In genomic region chr4:59597536-59598232, GRCh38 we compare ENCODE assay signal across 22 cellular contexts.
A peak's percentile ranks its signal among the peaks of the same experiment; 100 is the strongest.
DNase-seq lines count a peak whose midpoint lies in the region; ATAC-seq and TF ChIP-seq lines count a peak whose summit lies in the region.
"Had no signal": no experiment of that assay in that cellular context is flagged by ENCODE, and none has a peak within 500 bp of the region (broad histone marks: within the 10 kb centered on the region; RNA-seq: fewer than 3 reads in every experiment).

No MANE protein-coding gene starts in this region.

- H3K9ac ChIP-seq in OCI-LY3 (ENCODE audit: low read length), result no peak overlapping the region
- H3K9ac ChIP-seq: GM23248 had no signal

- H3K9me3 ChIP-seq in OCI-LY3 (ENCODE audit: insufficient read depth, low read length), result no peaks in the 10 kb centered on the region
- no peaks in the 10 kb centered on the region for H3K9me3 ChIP-seq in lung (ENCODE audit: control insufficient read depth in 2 of 2, insufficient read depth in 1 of 2, low read length in 1 of 2)
- H3K9me3 ChIP-seq in A673 (ENCODE audit: low read depth, low read length, poor library complexity, severe bottlenecking), result no peaks in the 10 kb centered on the region

- intact Hi-C loops in A673 (cut with micrococcal nuclease; ENCODE audit: unreplicated experiment), result no loop called here

- no peak overlapping the region for H3K4me2 ChIP-seq in OCI-LY3 (ENCODE audit: low read length)

- POLR2A ChIA-PET in A673 (lab: Charles Lee; ENCODE audit: low non-redundant PET), result no interaction called here

- CTCF ChIA-PET in A673 (lab: Charles Lee), result no interaction called here

- no TSS peak for BruUV-seq in A673 (replicated peaks; lab: Mats Ljungman, UMichigan)

- TF ChIP-seq CTCF in OCI-LY3 (IDR thresholded peaks at IDR 0.05; ENCODE audit: low read depth, low read length), result no peak
- no peak for TF ChIP-seq CTCF in lung (IDR thresholded peaks at IDR 0.05; ENCODE audit: control extremely low read depth, extremely low read depth)
- no peak for TF ChIP-seq CTCF in A673 (conservative IDR thresholded peaks at IDR 0.05; ENCODE audit: low read depth, low read length)

- H3K27ac ChIP-seq in OCI-LY3 (ENCODE audit: low read length), result no peak overlapping the region
- H3K27ac ChIP-seq in cingulate gyrus (ENCODE audit: low read depth, low read length), result peak overlapping the region; percentile 84
- H3K27ac ChIP-seq in lung (ENCODE audit: low read depth in 1 of 2, low read length in 1 of 2), result no peak overlapping the region
- H3K27ac ChIP-seq in substantia nigra (ENCODE audit: low read depth, low read length, poor library complexity, severe bottlenecking), result peak overlapping the region; percentile 87
- no peak overlapping the region for H3K27ac ChIP-seq in A673 (ENCODE audit: low read depth, low read length, poor library complexity, severe bottlenecking)
- H3K27ac ChIP-seq: GM23248 had no signal

- peaks cover 10% of the 10 kb centered on the region for H3K4me1 ChIP-seq in OCI-LY3 (ENCODE audit: low read length)
- no peaks in the 10 kb centered on the region for H3K4me1 ChIP-seq in lung (ENCODE audit: control insufficient read depth in 2 of 2, insufficient read depth in 2 of 2, low read length in 2 of 2)
- H3K4me1 ChIP-seq in A673 (ENCODE audit: insufficient read depth, low read length, poor library complexity, severe bottlenecking), result no peaks in the 10 kb centered on the region

- no peaks in the 10 kb centered on the region for H4K20me1 ChIP-seq in OCI-LY3 (ENCODE audit: insufficient read depth, low read length)

- no peaks in the 10 kb centered on the region for H3K79me2 ChIP-seq in OCI-LY3 (ENCODE audit: low read length)

- 0 out of 2 replicates have a peak overlapping the region, but pooled peaks have one; percentile 15 for H2AFZ ChIP-seq in OCI-LY3 (ENCODE audit: low read depth, low read length)
- H2AFZ ChIP-seq: GM23248 had no signal

- H3K27me3 ChIP-seq in OCI-LY3 (ENCODE audit: low read depth, low read length) (no peaks in the 10 kb centered on the region), lung (ENCODE audit: control insufficient read depth, insufficient read depth) (no peaks in the 10 kb centered on the region), A673 (replicated peaks; ENCODE audit: insufficient read depth, low read depth, low read length, poor library complexity) (no peaks in the 10 kb centered on the region)

- H3K36me3 ChIP-seq in OCI-LY3 (replicated peaks; ENCODE audit: low read depth, low read length) (no peaks in the 10 kb centered on the region), lung (ENCODE audit: control insufficient read depth in 2 of 2, insufficient read depth in 2 of 2, low read length in 2 of 2) (no peaks in the 10 kb centered on the region), A673 (ENCODE audit: insufficient read depth, low read length, poor library complexity, severe bottlenecking) (no peaks in the 10 kb centered on the region)

- 42 to 55% methylated on average over 3 of the region's 3 CpGs for WGBS in lung, 2 donors

- ATAC-seq in lung (ENCODE audit: insufficient read depth, low FRiP score) (peak; percentile 60), HG02938 (IDR thresholded peaks at IDR 0.05; ENCODE audit: unreplicated experiment) (no peak)
- ATAC-seq: activated T-cell treated with anti-CD3 and anti-CD28 coated beads, Interleukin-2, amount 50 U/mL, for 4 hours; left cardiac atrium; T-helper 17 cell; WTC11 had no signal

- DNase-seq in lung (ENCODE audit: low spot score), result no peak
- peak in 46 of 49 donors; percentile 2 to 87 (median 42) for DNase-seq in substantia nigra (lab: John Stamatoyannopoulos, UW)
- DNase-seq in DMS53 (lab: John Stamatoyannopoulos, UW), result no peak
- no peak for DNase-seq in A673 (ENCODE audit: low spot score)
- no peak for DNase-seq in stimulated activated CD4-positive, alpha-beta T cell treated with anti-CD3 and anti-CD28 coated beads, Interleukin-15, amount 100 ng/mL, for 24 hours
- DNase-seq: activated CD4-positive, alpha-beta memory T cell treated with anti-CD3 and anti-CD28 coated beads, Interleukin-2, amount 10 ng/mL, durations not matched to agents 7 days and 5 days; activated T-cell treated with anti-CD3 and anti-CD28 coated beads, Interleukin-2, amount 50 U/mL, for 4 hours; COR-L47; foreskin fibroblast; GM23248; Karpas-422; left cardiac atrium; NCI-H1092; NCI-H2029 treated with DMSO at 0.1 percent for 48 hours; NCI-H446 treated with DMSO at 0.1 percent for 48 hours; SHP77; stimulated activated CD4-positive, alpha-beta T cell treated with anti-CD3 and anti-CD28 coated beads, Interleukin-2, amount 100 ng/mL, for 24 hours; T-helper 17 cell had no signal

- no peak overlapping the region for H3K4me3 ChIP-seq in OCI-LY3 (ENCODE audit: low read length)
- no peak overlapping the region for H3K4me3 ChIP-seq in lung
- H3K4me3 ChIP-seq in A673 (ENCODE audit: low read depth, low read length, poor library complexity, severe bottlenecking), result no peak overlapping the region
- H3K4me3 ChIP-seq: GM23248 had no signal

Comparison
In these comparisons a context has a peak if more than half of its experiments do, and no peak if none do; other contexts are left out.
1. H3K27ac ChIP-seq: peak in cingulate gyrus (single experiment) and substantia nigra (single experiment); none in OCI-LY3 (single experiment), lung (0 of 2) and A673 (single experiment).
2. DNase-seq: peak in substantia nigra (46 of 49); none in lung (single experiment), DMS53 (single experiment), A673 (single experiment) and stimulated activated CD4-positive, alpha-beta T cell treated with anti-CD3 and anti-CD28 coated beads, Interleukin-15, amount 100 ng/mL, for 24 hours (single experiment).